10 cellular contexts compared by ENCODE assay signal in the genomic region with DNA sequence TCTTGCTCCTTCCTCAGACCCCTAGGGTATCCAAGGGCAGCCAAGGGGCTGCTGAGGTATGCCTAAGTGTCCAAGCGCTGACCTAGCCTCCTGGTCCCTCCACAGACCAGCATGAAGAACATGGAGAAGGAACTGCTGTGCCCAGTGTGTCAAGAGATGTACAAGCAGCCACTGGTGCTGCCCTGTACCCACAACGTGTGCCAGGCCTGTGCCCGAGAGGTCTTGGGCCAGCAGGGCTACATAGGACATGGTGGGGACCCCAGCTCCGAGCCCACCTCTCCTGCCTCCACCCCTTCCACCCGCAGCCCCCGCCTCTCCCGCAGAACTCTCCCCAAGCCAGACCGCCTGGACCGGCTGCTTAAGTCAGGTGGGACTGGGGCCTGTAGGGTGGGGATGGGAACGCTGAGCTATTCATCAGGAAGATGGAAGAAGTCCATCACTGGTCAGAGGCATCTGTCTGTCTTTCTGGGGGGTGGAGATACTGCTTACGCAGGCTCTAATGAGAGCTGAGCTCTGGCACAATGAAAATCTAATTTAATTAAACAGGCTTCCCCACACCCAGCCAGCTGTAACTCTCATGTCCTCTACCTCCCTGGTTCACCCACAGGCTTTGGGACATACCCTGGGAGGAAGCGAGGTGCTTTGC. TPM values are rescaled to one million over a fixed set of nuclear protein-coding genes. Genes with fewer than 3 reads are reported as not detected.
DNase-seq lines count a peak whose midpoint lies in the region; ATAC-seq and TF ChIP-seq lines count a peak whose summit lies in the region.
"Had no signal": no experiment of that assay in that cellular context is flagged by ENCODE, and none has a peak within 500 bp of the region (broad histone marks: within the 10 kb centered on the region; RNA-seq: fewer than 3 reads in every experiment).

No MANE protein-coding gene starts in this region.

- peak overlapping the region; percentile 81 for H3K27ac Mint-ChIP-seq in osteocyte (ENCODE audit: unreplicated experiment)

- peaks cover 34% of the 10 kb centered on the region for H3K4me1 Mint-ChIP-seq in osteocyte (ENCODE audit: unreplicated experiment)

- H3K36me3 Mint-ChIP-seq in osteocyte (ENCODE audit: unreplicated experiment) = peaks cover 16% of the 10 kb centered on the region

- H3K4me3 ChIP-seq in NT2/D1 (ENCODE audit: insufficient read length, low read depth) (peak overlapping the region; percentile 91), ectodermal cell (ENCODE audit: insufficient read depth, low read depth, low read length) (peak overlapping the region; percentile 86)

- DNase-seq in DMS53 treated with DMSO at 0.1 percent for 48 hours (lab: John Stamatoyannopoulos, UW; ENCODE audit: unreplicated experiment) (peak; percentile 25), NT2/D1 (ENCODE audit: low read depth, low spot score) (no peak), osteocyte (ENCODE audit: extremely low spot score, unreplicated experiment) (no peak), DMS 273 treated with DMSO at 0.1 percent for 48 hours (lab: John Stamatoyannopoulos, UW) (no peak)
- no peak for DNase-seq in stimulated activated naive CD4-positive, alpha-beta T cell treated with Interleukin-2 at 50 U/mL for 16 hours (lab: John Stamatoyannopoulos, UW)
- DNase-seq: NCI-H1048, SW 1271 had no signal

- H3K36me3 ChIP-seq in NT2/D1 (ENCODE audit: insufficient read depth, insufficient read length, low read length) (peaks cover 49% of the 10 kb centered on the region), ectodermal cell (ENCODE audit: control insufficient read depth, insufficient read depth, low read length) (peaks cover 22% of the 10 kb centered on the region)

- no peak for TF ChIP-seq CTCF in osteocyte (IDR thresholded peaks at IDR 0.05)

- H3K27me3 ChIP-seq in NT2/D1 (ENCODE audit: insufficient read depth, insufficient read length) (peaks cover 8% of the 10 kb centered on the region), ectodermal cell (ENCODE audit: control insufficient read depth, insufficient read depth, low read length, poor library complexity, severe bottlenecking) (no peaks in the 10 kb centered on the region)

- peak overlapping the region; percentile 97 for H3K4me3 Mint-ChIP-seq in osteocyte (ENCODE audit: unreplicated experiment)

- H3K9me3 Mint-ChIP-seq in osteocyte (ENCODE audit: unreplicated experiment) = no peaks in the 10 kb centered on the region

- whole genome bisulfite sequencing in ectodermal cell, 2 experiments = 89 to 91% methylated on average over 12 of the region's 12 CpGs

- peaks cover 13% of the 10 kb centered on the region for H3K4me1 ChIP-seq in NT2/D1 (ENCODE audit: insufficient read depth, insufficient read length)
- peaks cover 10% of the 10 kb centered on the region for H3K4me1 ChIP-seq in ectodermal cell (ENCODE audit: control insufficient read depth, insufficient read depth, low read length)

- no peaks in the 10 kb centered on the region for H3K9me3 ChIP-seq in NT2/D1 (ENCODE audit: insufficient read depth, low read length)
- H3K9me3 ChIP-seq in ectodermal cell (ENCODE audit: control insufficient read depth, low read length) = no peaks in the 10 kb centered on the region

- no peak for ATAC-seq in HG03354 (IDR thresholded peaks at IDR 0.05; ENCODE audit: poor library complexity, severe bottlenecking, unreplicated experiment)
- no peak for ATAC-seq in HG02938 (IDR thresholded peaks at IDR 0.05; ENCODE audit: unreplicated experiment)

- H3K27me3 Mint-ChIP-seq in osteocyte (ENCODE audit: unreplicated experiment) = no peaks in the 10 kb centered on the region

- H3K9ac ChIP-seq in NT2/D1 (ENCODE audit: insufficient read length, low read depth) = peak overlapping the region; percentile 81

- H3K27ac ChIP-seq in ectodermal cell (ENCODE audit: insufficient read depth, low read depth, low read length, poor library complexity, severe bottlenecking) = no peak overlapping the region

RNA-seq across cellular contexts. Expression of a gene that starts 1.8 kb away (rescaled TPM):
- 13.7 TPM for polyA plus RNA-seq in ectodermal cell (2013, experiment 1 of 4)
- polyA plus RNA-seq in ectodermal cell (2013, experiment 2 of 4) = 15.0 TPM
- polyA plus RNA-seq in ectodermal cell (2013, experiment 3 of 4) = 10.9 TPM
- polyA plus RNA-seq in ectodermal cell (2013, experiment 4 of 4) = 12.3 TPM
- 6.1 and 7.7 TPM in 2 replicates for total RNA-seq in osteocyte

RNA-seq across cellular contexts. Expression of a gene that starts 2.3 kb away (rescaled TPM):
- polyA plus RNA-seq in ectodermal cell (2013, experiment 1 of 4) = 127 TPM
- 122 TPM for polyA plus RNA-seq in ectodermal cell (2013, experiment 2 of 4)
- 136 TPM for polyA plus RNA-seq in ectodermal cell (2013, experiment 3 of 4)
- 141 TPM for polyA plus RNA-seq in ectodermal cell (2013, experiment 4 of 4)
- 190 and 201 TPM in 2 replicates for total RNA-seq in osteocyte

RNA-seq across cellular contexts. Expression of a gene that starts 32.3 kb away (rescaled TPM):
- 56.6 TPM for polyA plus RNA-seq in ectodermal cell (2013, experiment 1 of 4)
- polyA plus RNA-seq in ectodermal cell (2013, experiment 2 of 4) = 55.5 TPM
- polyA plus RNA-seq in ectodermal cell (2013, experiment 3 of 4) = 46.8 TPM
- polyA plus RNA-seq in ectodermal cell (2013, experiment 4 of 4) = 51.5 TPM
- total RNA-seq in osteocyte = 55.4 and 57.2 TPM in 2 replicates

RNA-seq across cellular contexts. Expression of a gene that starts 33.1 kb away (rescaled TPM):
- polyA plus RNA-seq in ectodermal cell (2013, experiment 1 of 4) = 43.3 TPM
- 44.2 TPM for polyA plus RNA-seq in ectodermal cell (2013, experiment 2 of 4)
- polyA plus RNA-seq in ectodermal cell (2013, experiment 3 of 4) = 32.1 TPM
- polyA plus RNA-seq in ectodermal cell (2013, experiment 4 of 4) = 36.1 TPM
- 31.9 and 33.2 TPM in 2 replicates for total RNA-seq in osteocyte

RNA-seq across cellular contexts. Expression of a gene that starts 35.1 kb away (rescaled TPM):
- polyA plus RNA-seq in ectodermal cell (2013, experiment 1 of 4) = 50.7 TPM
- 43.9 TPM for polyA plus RNA-seq in ectodermal cell (2013, experiment 2 of 4)
- 77.0 TPM for polyA plus RNA-seq in ectodermal cell (2013, experiment 3 of 4)
- 83.1 TPM for polyA plus RNA-seq in ectodermal cell (2013, experiment 4 of 4)
- 61.3 and 64.4 TPM in 2 replicates for total RNA-seq in osteocyte
